ENCODE assay signal across 9 cellular contexts in genomic region chrX:102746134-102746584, GRCh38. TPM values are rescaled to one million over a fixed set of nuclear protein-coding genes. Genes with fewer than 3 reads are reported as not detected.
A peak's percentile ranks its signal among the peaks of the same experiment; 100 is the strongest.
DNase-seq lines count a peak whose midpoint lies in the region; ATAC-seq, FAIRE-seq and TF ChIP-seq lines count a peak whose summit lies in the region.
"Had no signal": no experiment of that assay in that cellular context is flagged by ENCODE, and none has a peak within 500 bp of the region (broad histone marks: within the 10 kb centered on the region; RNA-seq: fewer than 3 reads in every experiment).

No MANE protein-coding gene starts in this region.

- no TSS peak for BruUV-seq in A673 (replicated peaks; lab: Mats Ljungman, UMichigan)

- ATAC-seq in HG03354 (IDR thresholded peaks at IDR 0.05; ENCODE audit: poor library complexity, severe bottlenecking, unreplicated experiment) = peak; percentile 57
- ATAC-seq in body of pancreas = peak; percentile 40
- ATAC-seq in stimulated activated effector memory CD8-positive, alpha-beta T cell treated with anti-CD3 and anti-CD28 coated beads, Interleukin-12 subunit alpha, Interleukin-12 subunit beta, amount 100 ng/mL, for 72 hours = peak; percentile 50
- no peak for ATAC-seq in GM19455 (IDR thresholded peaks at IDR 0.05; ENCODE audit: unreplicated experiment)
- ATAC-seq in HG02970 (IDR thresholded peaks at IDR 0.05; ENCODE audit: low FRiP score, unreplicated experiment) = no peak

- H3K27ac Mint-ChIP-seq in immature natural killer cell = no peak overlapping the region
- H3K27ac Mint-ChIP-seq in stimulated activated effector memory CD8-positive, alpha-beta T cell treated with anti-CD3 and anti-CD28 coated beads, Interleukin-12 subunit alpha, Interleukin-12 subunit beta, amount 100 ng/mL, for 72 hours = no peak overlapping the region

- H3K27ac ChIP-seq in A673 (ENCODE audit: low read depth, low read length, poor library complexity, severe bottlenecking) = no peak overlapping the region
- no peak overlapping the region for H3K27ac ChIP-seq in body of pancreas

- H3K9me3 ChIP-seq in A673 (ENCODE audit: low read depth, low read length, poor library complexity, severe bottlenecking) (no peaks in the 10 kb centered on the region), body of pancreas (no peaks in the 10 kb centered on the region)

- no peaks in the 10 kb centered on the region for H3K36me3 ChIP-seq in A673 (ENCODE audit: insufficient read depth, low read length, poor library complexity, severe bottlenecking)
- H3K36me3 ChIP-seq in body of pancreas (replicated peaks in 1 of 2; ENCODE audit: insufficient read depth in 1 of 2, low read depth in 2 of 2) = no peaks in the 10 kb centered on the region

- peaks cover 0 to 13% (median 3%) of the 10 kb centered on the region in 3 donors for H3K27me3 Mint-ChIP-seq in immature natural killer cell (ENCODE audit: low read depth in 3 of 3)

- H3K27me3 ChIP-seq in A673 (replicated peaks; ENCODE audit: insufficient read depth, low read depth, low read length, poor library complexity) = no peaks in the 10 kb centered on the region
- H3K27me3 ChIP-seq in body of pancreas = no peaks in the 10 kb centered on the region

- TF ChIP-seq CTCF in A673 (conservative IDR thresholded peaks at IDR 0.05; ENCODE audit: low read depth, low read length) (no peak), body of pancreas (IDR thresholded peaks at IDR 0.05) (no peak)

- peak overlapping the region; percentile 80 to 89 (median 85) for H3K4me3 Mint-ChIP-seq in immature natural killer cell
- H3K4me3 Mint-ChIP-seq in stimulated activated effector memory CD8-positive, alpha-beta T cell treated with anti-CD3 and anti-CD28 coated beads, Interleukin-12 subunit alpha, Interleukin-12 subunit beta, amount 100 ng/mL, for 72 hours = peak overlapping the region; percentile 71

- H3K4me3 ChIP-seq in A673 (ENCODE audit: low read depth, low read length, poor library complexity, severe bottlenecking) = peak overlapping the region; percentile 34
- peak overlapping the region in 1 of 2 donors; percentile 8 for H3K4me3 ChIP-seq in body of pancreas

- no peaks in the 10 kb centered on the region for H3K4me1 Mint-ChIP-seq in immature natural killer cell
- peaks cover 5% of the 10 kb centered on the region for H3K4me1 Mint-ChIP-seq in stimulated activated effector memory CD8-positive, alpha-beta T cell treated with anti-CD3 and anti-CD28 coated beads, Interleukin-12 subunit alpha, Interleukin-12 subunit beta, amount 100 ng/mL, for 72 hours

- no peaks in the 10 kb centered on the region for H3K9me3 Mint-ChIP-seq in immature natural killer cell
- no peaks in the 10 kb centered on the region for H3K9me3 Mint-ChIP-seq in stimulated activated effector memory CD8-positive, alpha-beta T cell treated with anti-CD3 and anti-CD28 coated beads, Interleukin-12 subunit alpha, Interleukin-12 subunit beta, amount 100 ng/mL, for 72 hours

- intact Hi-C loops in A673 (cut with micrococcal nuclease; ENCODE audit: unreplicated experiment) (no loop called here), body of pancreas (cut with DNase I) (no loop called here)

- FAIRE-seq in GM19239 (lab: Jason Lieb, UNC) = no peak
- FAIRE-seq: TTC549 had no signal

- 3% methylated on average over 30 of the region's 38 CpGs; no CpG with 5 or more reads in 1 of the 2 donors for WGBS in body of pancreas, 2 donors

- H3K4me1 ChIP-seq in A673 (ENCODE audit: insufficient read depth, low read length, poor library complexity, severe bottlenecking) (no peaks in the 10 kb centered on the region), body of pancreas (no peaks in the 10 kb centered on the region)

- DNase-seq in A673 (ENCODE audit: low spot score) = no peak
- peak; percentile 16 to 45 (median 34) for DNase-seq in body of pancreas
- DNase-seq in immature natural killer cell = peak in 2 of 3 donors; percentile 4 to 17
- no peak for DNase-seq in stimulated activated effector memory CD8-positive, alpha-beta T cell treated with anti-CD3 and anti-CD28 coated beads, Interleukin-12 subunit alpha, Interleukin-12 subunit beta, amount 100 ng/mL, for 72 hours (ENCODE audit: low spot score in 2 of 2)
- DNase-seq in GM19239 (ENCODE audit: insufficient read length, low spot score) = no peak

- TF ChIP-seq POLR2A in body of pancreas (IDR thresholded peaks at IDR 0.05) = no peak

- POLR2A ChIA-PET in A673 (lab: Charles Lee; ENCODE audit: low non-redundant PET) = no interaction called here

- H3K36me3 Mint-ChIP-seq in immature natural killer cell = no peaks in the 10 kb centered on the region
- H3K36me3 Mint-ChIP-seq in stimulated activated effector memory CD8-positive, alpha-beta T cell treated with anti-CD3 and anti-CD28 coated beads, Interleukin-12 subunit alpha, Interleukin-12 subunit beta, amount 100 ng/mL, for 72 hours = no peaks in the 10 kb centered on the region

- CTCF ChIA-PET in A673 (lab: Charles Lee) = no interaction called here

RNA-seq across cellular contexts. Expression of gene GPRASP3, which starts 25.6 kb away (rescaled TPM):
- total RNA-seq in A673 (2021) = 7.8 and 8.3 TPM in 2 replicates
- 1 to 10 TPM in 1 of 2 donors, under 1 TPM in 1; 0.99 to 3.6 TPM for total RNA-seq in body of pancreas
- under 1 TPM in 2 of 3 donors, not detected in 1; 0.16 to 0.81 TPM for polyA plus RNA-seq in immature natural killer cell

RNA-seq across cellular contexts. Expression of gene GPRASP2, which starts 33.9 kb away (rescaled TPM):
- 9.9 and 14.8 TPM in 2 replicates for total RNA-seq in A673 (2021)
- 1 to 10 TPM; 6.2 to 7.3 TPM for total RNA-seq in body of pancreas
- polyA plus RNA-seq in immature natural killer cell = 1 to 10 TPM in 1 of 3 donors, under 1 TPM in 2; 0.84 to 3.7 (median 0.99) TPM

Comparison
In these comparisons a context has a peak if more than half of its experiments do, and no peak if none do; other contexts are left out.
1. DNase-seq: peak in body of pancreas (4 of 4) and immature natural killer cell (2 of 3); none in A673 (single experiment), stimulated activated effector memory CD8-positive, alpha-beta T cell treated with anti-CD3 and anti-CD28 coated beads, Interleukin-12 subunit alpha, Interleukin-12 subunit beta, amount 100 ng/mL, for 72 hours (0 of 2) and GM19239 (single experiment).
2. ATAC-seq: peak in HG03354 (single experiment), body of pancreas (single experiment) and stimulated activated effector memory CD8-positive, alpha-beta T cell treated with anti-CD3 and anti-CD28 coated beads, Interleukin-12 subunit alpha, Interleukin-12 subunit beta, amount 100 ng/mL, for 72 hours (single experiment); none in GM19455 (single experiment) and HG02970 (single experiment).